ENCODE assay signal across 25 cellular contexts in genomic region chr14:22024117-22024516, GRCh38.
"Had no signal": no experiment of that assay in that cellular context is flagged by ENCODE, and none has a peak within 500 bp of the region (broad histone marks: within the 10 kb centered on the region; RNA-seq: fewer than 3 reads in every experiment).

No MANE protein-coding gene starts in this region.

- H3K27me3 Mint-ChIP-seq: activated CD4-positive, alpha-beta memory T cell treated with anti-CD3 and anti-CD28 coated beads for 36 hours; activated naive CD8-positive, alpha-beta T cell treated with anti-CD3 and anti-CD28 coated beads, Interleukin-2, amount 50 U/mL, for 24 hours; brain had no signal

- H3K27me3 ChIP-seq: ascending aorta had no signal

- H3K9me3 Mint-ChIP-seq: activated CD4-positive, alpha-beta memory T cell treated with anti-CD3 and anti-CD28 coated beads for 36 hours; activated naive CD4-positive, alpha-beta T cell treated with anti-CD3 and anti-CD28 coated beads, Interleukin-2, amount 50 U/mL, for 72 hours; activated naive CD8-positive, alpha-beta T cell treated with anti-CD3 and anti-CD28 coated beads, Interleukin-2, amount 50 U/mL, for 24 hours; activated T-cell treated with anti-CD3 and anti-CD28 coated beads, Interleukin-2, amount 50 U/mL, for 4 hours; brain; central memory CD8-positive, alpha-beta T cell; T-helper 1 cell treated with Interleukin-12 subunit alpha and Interleukin-12 subunit beta and Interleukin-4 antibody, amounts not matched to agents 30 μg/mL and 1 μg/mL, for 36 hours had no signal

- H3K27ac Mint-ChIP-seq: activated CD4-positive, alpha-beta memory T cell treated with anti-CD3 and anti-CD28 coated beads for 36 hours; activated CD4-positive, alpha-beta T cell treated with anti-CD3 and anti-CD28 coated beads, Interleukin-2, amount 10 ng/mL, durations not matched to agents 7 days and 5 days; activated naive CD4-positive, alpha-beta T cell treated with anti-CD3 and anti-CD28 coated beads, Interleukin-2, amount 50 U/mL, for 72 hours; activated naive CD8-positive, alpha-beta T cell treated with anti-CD3 and anti-CD28 coated beads, Interleukin-2, amount 50 U/mL, for 24 hours; T-helper 1 cell treated with Interleukin-12 subunit alpha and Interleukin-12 subunit beta and Interleukin-4 antibody, amounts not matched to agents 30 μg/mL and 1 μg/mL, for 36 hours had no signal

- DNase-seq: activated CD4-positive, alpha-beta memory T cell treated with anti-CD3 and anti-CD28 coated beads for 36 hours; activated CD4-positive, alpha-beta T cell treated with anti-CD3 and anti-CD28 coated beads, Interleukin-2, amount 10 ng/mL, durations not matched to agents 7 days and 5 days; activated CD4-positive, CD25-positive, alpha-beta regulatory T cell; activated CD8-positive, alpha-beta memory T cell treated with anti-CD3 and anti-CD28 coated beads for 24 hours; activated effector memory CD4-positive, alpha-beta T cell treated with anti-CD3 and anti-CD28 coated beads, Interleukin-2, amount 50 U/mL, for 16 hours; activated naive CD4-positive, alpha-beta T cell treated with Interleukin-2 at 50 U/mL for 16 hours; activated naive CD8-positive, alpha-beta T cell treated with anti-CD3 and anti-CD28 coated beads, Interleukin-2, amount 50 U/mL, for 24 hours; activated T-cell treated with anti-CD3 and anti-CD28 coated beads, Interleukin-2, amount 50 U/mL, for 4 hours; amniotic stem cell; KG1; NCI-H1092; NCI-H1417; NCI-H2029; NCI-H2107; NCI-H2171 treated with DMSO at 0.1 percent for 48 hours; NCI-H226; NCI-H526; PC-3; SHP77; T-helper 9 cell had no signal

- H3K4me3 Mint-ChIP-seq: activated CD4-positive, alpha-beta memory T cell treated with anti-CD3 and anti-CD28 coated beads for 36 hours; activated CD4-positive, alpha-beta T cell treated with anti-CD3 and anti-CD28 coated beads, Interleukin-2, amount 10 ng/mL, durations not matched to agents 7 days and 5 days; activated naive CD8-positive, alpha-beta T cell treated with anti-CD3 and anti-CD28 coated beads, Interleukin-2, amount 50 U/mL, for 24 hours; activated T-cell treated with anti-CD3 and anti-CD28 coated beads, Interleukin-2, amount 50 U/mL, for 4 hours; central memory CD8-positive, alpha-beta T cell; T-helper 1 cell treated with Interleukin-12 subunit alpha and Interleukin-12 subunit beta and Interleukin-4 antibody, amounts not matched to agents 30 μg/mL and 1 μg/mL, for 36 hours had no signal

- H3K36me3 ChIP-seq: ascending aorta had no signal

- H3K9me3 ChIP-seq: ascending aorta had no signal

- H3K4me3 ChIP-seq: ascending aorta had no signal

- H3K36me3 Mint-ChIP-seq: activated CD4-positive, alpha-beta memory T cell treated with anti-CD3 and anti-CD28 coated beads for 36 hours; activated naive CD4-positive, alpha-beta T cell treated with anti-CD3 and anti-CD28 coated beads, Interleukin-2, amount 50 U/mL, for 72 hours; brain had no signal

- H3K4me1 ChIP-seq: ascending aorta had no signal
